In the genomic region with DNA sequence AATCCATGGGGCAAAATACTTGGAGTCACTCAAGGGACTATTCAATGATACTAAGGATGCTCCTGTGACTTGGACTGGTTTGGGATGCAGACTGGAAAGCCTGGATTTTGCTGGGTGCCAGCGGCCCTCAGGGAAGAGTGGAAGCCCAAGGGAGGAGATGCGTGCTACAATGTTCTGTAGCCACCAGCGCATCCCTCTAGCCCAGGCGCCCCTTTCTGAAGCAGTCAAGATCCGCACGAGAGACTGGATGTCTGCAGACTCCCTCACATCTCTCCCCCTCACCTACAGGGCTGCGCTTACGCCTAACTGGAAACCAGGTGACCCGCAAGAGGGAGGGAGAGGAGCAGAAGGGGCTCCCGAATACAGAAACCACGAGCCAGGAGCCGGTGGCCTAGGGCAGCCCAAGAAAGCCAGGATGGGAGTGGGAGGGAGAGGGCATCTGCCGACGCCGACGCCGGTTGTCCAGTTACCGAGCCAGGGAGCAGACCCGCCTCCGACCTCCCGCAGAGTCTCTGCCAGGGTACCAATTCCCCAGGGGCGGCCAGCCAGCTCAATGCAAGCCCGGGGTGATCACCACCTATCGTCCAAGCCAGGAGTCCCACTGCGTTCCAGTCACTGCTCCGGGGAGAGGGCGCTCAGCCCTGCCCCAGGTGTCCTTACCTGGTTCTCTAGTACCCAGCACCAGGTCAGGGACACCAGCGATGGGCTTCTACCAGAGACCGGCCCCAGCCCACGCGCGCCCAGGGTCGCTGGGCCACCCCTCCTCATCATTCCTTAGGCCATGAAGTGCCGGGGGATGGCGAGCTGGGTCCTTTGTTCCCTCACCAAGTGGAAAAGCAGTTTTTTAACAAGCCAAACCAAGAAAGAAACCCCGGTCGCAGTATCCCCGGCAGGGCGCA, we compare ENCODE assay signal across 8 cellular contexts. TPM values are rescaled to one million over a fixed set of nuclear protein-coding genes. Genes with fewer than 3 reads are reported as not detected.
DNase-seq lines count a peak whose midpoint lies in the region; ATAC-seq and TF ChIP-seq lines count a peak whose summit lies in the region.
"Had no signal": no experiment of that assay in that cellular context is flagged by ENCODE, and none has a peak within 500 bp of the region (broad histone marks: within the 10 kb centered on the region; RNA-seq: fewer than 3 reads in every experiment).

No MANE protein-coding gene starts in this region.

- POLR2A ChIA-PET in HEK293 (lab: Yijun Ruan, JAX), result no interaction called here

- peaks cover 44 to 76% (median 58%) of the 10 kb centered on the region in 3 donors for H3K27me3 Mint-ChIP-seq in naive B cell

- CTCF ChIA-PET in HEK293 (lab: Yijun Ruan, JAX), result interaction anchor here (1.0 to 1.4 kb wide), 2 partner anchors 21 to 57 kb away, joined by 4 read pairs; no protein-coding TSS in a partner anchor

- peak; percentile 61 for TF ChIP-seq CTCF in HEK293 (tag by site-specific recombination; IDR thresholded peaks at IDR 0.05)

- peaks cover 13% of the 10 kb centered on the region for H3K27me3 ChIP-seq in SJCRH30

- H3K27ac ChIP-seq in HEK293 (ENCODE audit: extremely low read depth, low read depth, low read length), result peak overlapping the region; percentile 76; the same call in 1 of the 2 replicates
- H3K27ac ChIP-seq in SJCRH30, result peak overlapping the region; percentile 22; the same call in 1 of the 2 replicates
- peak overlapping the region; percentile 60 for H3K27ac ChIP-seq in epithelial cell of prostate

- H3K36me3 ChIP-seq in HEK293 (ENCODE audit: control insufficient read depth in 2 of 2, insufficient read depth in 1 of 2, low read length in 2 of 2) (peaks cover 0 to 3% of the 10 kb centered on the region in 2 experiments; a peak in 2 of 3 replicates), SJCRH30 (no peaks in the 10 kb centered on the region)

- peaks cover 11 to 20% (median 16%) of the 10 kb centered on the region in 3 donors for H3K4me1 Mint-ChIP-seq in naive B cell

- H3K9me3 ChIP-seq in HEK293 (ENCODE audit: control insufficient read depth, insufficient read depth, low read depth, low read length) (no peaks in the 10 kb centered on the region), SJCRH30 (replicated peaks) (no peaks in the 10 kb centered on the region)

- peak in 1 of 2 experiments; percentile 5 for DNase-seq in SJCRH30
- no peak for DNase-seq in epithelial cell of prostate (ENCODE audit: low read depth, low spot score)
- DNase-seq in naive B cell, result no peak
- DNase-seq in hippocampal formation (lab: John Stamatoyannopoulos, UW), result no peak
- no peak for DNase-seq in NCI-H2196 treated with DMSO at 0.1 percent for 48 hours (lab: John Stamatoyannopoulos, UW; ENCODE audit: unreplicated experiment)

- peak overlapping the region; percentile 80 to 92 (median 86) for H3K4me3 Mint-ChIP-seq in naive B cell

- no peaks in the 10 kb centered on the region for H3K36me3 Mint-ChIP-seq in naive B cell

- H3K27ac Mint-ChIP-seq in naive B cell, result peak overlapping the region in 2 of 6 donors; percentile 30 to 42

- peak overlapping the region; percentile 70 for H3K4me3 ChIP-seq in HEK293 (ENCODE audit: low read depth, low read length)
- H3K4me3 ChIP-seq in SJCRH30, result peak overlapping the region; percentile 71

- H3K4me1 ChIP-seq in HEK293 (ENCODE audit: control insufficient read depth, insufficient read depth, low read length), result peaks cover 14% of the 10 kb centered on the region
- peaks cover 9% of the 10 kb centered on the region for H3K4me1 ChIP-seq in SJCRH30

- no peaks in the 10 kb centered on the region for H3K9me3 Mint-ChIP-seq in naive B cell

- ATAC-seq in naive B cell (ENCODE audit: low read depth in 2 of 2) (no peak), HG02763 (IDR thresholded peaks at IDR 0.05; ENCODE audit: unreplicated experiment) (no peak)

TF ChIP-seq in HEK293, 187 proteins besides CTCF, POLR2A, EP300 and RAD21 (continues in another document):
- TF ChIP-seq, protein P1, sequence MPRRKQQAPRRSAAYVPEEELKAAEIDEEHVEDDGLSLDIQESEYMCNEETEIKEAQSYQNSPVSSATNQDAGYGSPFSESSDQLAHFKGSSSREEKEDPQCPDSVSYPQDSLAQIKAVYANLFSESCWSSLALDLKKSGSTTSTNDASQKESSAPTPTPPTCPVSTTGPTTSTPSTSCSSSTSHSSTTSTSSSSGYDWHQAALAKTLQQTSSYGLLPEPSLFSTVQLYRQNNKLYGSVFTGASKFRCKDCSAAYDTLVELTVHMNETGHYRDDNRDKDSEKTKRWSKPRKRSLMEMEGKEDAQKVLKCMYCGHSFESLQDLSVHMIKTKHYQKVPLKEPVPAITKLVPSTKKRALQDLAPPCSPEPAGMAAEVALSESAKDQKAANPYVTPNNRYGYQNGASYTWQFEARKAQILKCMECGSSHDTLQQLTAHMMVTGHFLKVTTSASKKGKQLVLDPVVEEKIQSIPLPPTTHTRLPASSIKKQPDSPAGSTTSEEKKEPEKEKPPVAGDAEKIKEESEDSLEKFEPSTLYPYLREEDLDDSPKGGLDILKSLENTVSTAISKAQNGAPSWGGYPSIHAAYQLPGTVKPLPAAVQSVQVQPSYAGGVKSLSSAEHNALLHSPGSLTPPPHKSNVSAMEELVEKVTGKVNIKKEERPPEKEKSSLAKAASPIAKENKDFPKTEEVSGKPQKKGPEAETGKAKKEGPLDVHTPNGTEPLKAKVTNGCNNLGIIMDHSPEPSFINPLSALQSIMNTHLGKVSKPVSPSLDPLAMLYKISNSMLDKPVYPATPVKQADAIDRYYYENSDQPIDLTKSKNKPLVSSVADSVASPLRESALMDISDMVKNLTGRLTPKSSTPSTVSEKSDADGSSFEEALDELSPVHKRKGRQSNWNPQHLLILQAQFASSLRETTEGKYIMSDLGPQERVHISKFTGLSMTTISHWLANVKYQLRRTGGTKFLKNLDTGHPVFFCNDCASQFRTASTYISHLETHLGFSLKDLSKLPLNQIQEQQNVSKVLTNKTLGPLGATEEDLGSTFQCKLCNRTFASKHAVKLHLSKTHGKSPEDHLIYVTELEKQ (tag by site-specific recombination; IDR thresholded peaks at IDR 0.05; ENCODE audit: borderline replicate concordance), result no peak
- TF ChIP-seq ZFP69B (tag by site-specific recombination; IDR thresholded peaks at IDR 0.05) (no peak), GLIS2 (tag by site-specific recombination; IDR thresholded peaks at IDR 0.05) (peak; percentile 75), ZFP41 (tag by site-specific recombination; IDR thresholded peaks at IDR 0.05; ENCODE audit: borderline replicate concordance) (no peak), ZNF660 (tag by site-specific recombination; IDR thresholded peaks at IDR 0.05) (no peak), ZNF544 (tag by site-specific recombination; IDR thresholded peaks at IDR 0.05) (no peak), ZBTB48 (tag by site-specific recombination; IDR thresholded peaks at IDR 0.05) (no peak), ZNF239 (tag by site-specific recombination; IDR thresholded peaks at IDR 0.05) (no peak), ZNF423 (tag by site-specific recombination; IDR thresholded peaks at IDR 0.05) (peak; percentile 94), WT1 (tag by site-specific recombination; IDR thresholded peaks at IDR 0.05) (no peak), SP3 (tag by site-specific recombination; IDR thresholded peaks at IDR 0.05) (no peak), ZNF837 (tag by site-specific recombination; IDR thresholded peaks at IDR 0.05) (no peak), ZNF211 (tag by site-specific recombination; IDR thresholded peaks at IDR 0.05; ENCODE audit: low read depth) (no peak), YY2 (tag by site-specific recombination; IDR thresholded peaks at IDR 0.05) (no peak), ZNF169 (tag by site-specific recombination; IDR thresholded peaks at IDR 0.05) (no peak), ZXDB (tag by site-specific recombination; IDR thresholded peaks at IDR 0.05) (no peak; the same call in 1 of the 2 replicates), ZNF138 (tag by site-specific recombination; IDR thresholded peaks at IDR 0.05; ENCODE audit: borderline replicate concordance) (no peak), ZNF621 (tag by site-specific recombination; IDR thresholded peaks at IDR 0.05) (no peak)
- TF ChIP-seq, protein P2, sequence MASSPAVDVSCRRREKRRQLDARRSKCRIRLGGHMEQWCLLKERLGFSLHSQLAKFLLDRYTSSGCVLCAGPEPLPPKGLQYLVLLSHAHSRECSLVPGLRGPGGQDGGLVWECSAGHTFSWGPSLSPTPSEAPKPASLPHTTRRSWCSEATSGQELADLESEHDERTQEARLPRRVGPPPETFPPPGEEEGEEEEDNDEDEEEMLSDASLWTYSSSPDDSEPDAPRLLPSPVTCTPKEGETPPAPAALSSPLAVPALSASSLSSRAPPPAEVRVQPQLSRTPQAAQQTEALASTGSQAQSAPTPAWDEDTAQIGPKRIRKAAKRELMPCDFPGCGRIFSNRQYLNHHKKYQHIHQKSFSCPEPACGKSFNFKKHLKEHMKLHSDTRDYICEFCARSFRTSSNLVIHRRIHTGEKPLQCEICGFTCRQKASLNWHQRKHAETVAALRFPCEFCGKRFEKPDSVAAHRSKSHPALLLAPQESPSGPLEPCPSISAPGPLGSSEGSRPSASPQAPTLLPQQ (tag by site-specific recombination; IDR thresholded peaks at IDR 0.05), result no peak
- TF ChIP-seq, protein P3, sequence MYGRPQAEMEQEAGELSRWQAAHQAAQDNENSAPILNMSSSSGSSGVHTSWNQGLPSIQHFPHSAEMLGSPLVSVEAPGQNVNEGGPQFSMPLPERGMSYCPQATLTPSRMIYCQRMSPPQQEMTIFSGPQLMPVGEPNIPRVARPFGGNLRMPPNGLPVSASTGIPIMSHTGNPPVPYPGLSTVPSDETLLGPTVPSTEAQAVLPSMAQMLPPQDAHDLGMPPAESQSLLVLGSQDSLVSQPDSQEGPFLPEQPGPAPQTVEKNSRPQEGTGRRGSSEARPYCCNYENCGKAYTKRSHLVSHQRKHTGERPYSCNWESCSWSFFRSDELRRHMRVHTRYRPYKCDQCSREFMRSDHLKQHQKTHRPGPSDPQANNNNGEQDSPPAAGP (tag by site-specific recombination; IDR thresholded peaks at IDR 0.05), result peak; percentile 42; the same call in 1 of the 2 replicates
- TF ChIP-seq, protein P4, sequence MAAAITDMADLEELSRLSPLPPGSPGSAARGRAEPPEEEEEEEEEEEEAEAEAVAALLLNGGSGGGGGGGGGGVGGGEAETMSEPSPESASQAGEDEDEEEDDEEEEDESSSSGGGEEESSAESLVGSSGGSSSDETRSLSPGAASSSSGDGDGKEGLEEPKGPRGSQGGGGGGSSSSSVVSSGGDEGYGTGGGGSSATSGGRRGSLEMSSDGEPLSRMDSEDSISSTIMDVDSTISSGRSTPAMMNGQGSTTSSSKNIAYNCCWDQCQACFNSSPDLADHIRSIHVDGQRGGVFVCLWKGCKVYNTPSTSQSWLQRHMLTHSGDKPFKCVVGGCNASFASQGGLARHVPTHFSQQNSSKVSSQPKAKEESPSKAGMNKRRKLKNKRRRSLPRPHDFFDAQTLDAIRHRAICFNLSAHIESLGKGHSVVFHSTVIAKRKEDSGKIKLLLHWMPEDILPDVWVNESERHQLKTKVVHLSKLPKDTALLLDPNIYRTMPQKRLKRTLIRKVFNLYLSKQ (tag by site-specific recombination; IDR thresholded peaks at IDR 0.05; ENCODE audit: borderline replicate concordance), result no peak

RNA-seq across cellular contexts. Expression of a gene that starts 1.2 kb away (rescaled TPM):
- 1.7 and 2.7 TPM in 2 replicates for total RNA-seq in SJCRH30 (2014; rRNA removed; shearing (Covaris generic))
- not detected for polyA plus RNA-seq in naive B cell (ENCODE audit: low read depth in 6 of 6)
- total RNA-seq: T-helper 2 cell treated with Interferon-gamma antibody and Interleukin-4, amounts not matched to agents 100 ng/mL and 5 ng/mL, for 36 hours had no signal

Comparison
In these comparisons a context has a peak if more than half of its experiments do, and no peak if none do; other contexts are left out.
1. H3K27ac ChIP-seq: peak in every context shown above with its lines; median percentile 76 in HEK293; 60 in epithelial cell of prostate; 22 in SJCRH30.